ENCODE assay signal across 17 cellular contexts in the genomic region with DNA sequence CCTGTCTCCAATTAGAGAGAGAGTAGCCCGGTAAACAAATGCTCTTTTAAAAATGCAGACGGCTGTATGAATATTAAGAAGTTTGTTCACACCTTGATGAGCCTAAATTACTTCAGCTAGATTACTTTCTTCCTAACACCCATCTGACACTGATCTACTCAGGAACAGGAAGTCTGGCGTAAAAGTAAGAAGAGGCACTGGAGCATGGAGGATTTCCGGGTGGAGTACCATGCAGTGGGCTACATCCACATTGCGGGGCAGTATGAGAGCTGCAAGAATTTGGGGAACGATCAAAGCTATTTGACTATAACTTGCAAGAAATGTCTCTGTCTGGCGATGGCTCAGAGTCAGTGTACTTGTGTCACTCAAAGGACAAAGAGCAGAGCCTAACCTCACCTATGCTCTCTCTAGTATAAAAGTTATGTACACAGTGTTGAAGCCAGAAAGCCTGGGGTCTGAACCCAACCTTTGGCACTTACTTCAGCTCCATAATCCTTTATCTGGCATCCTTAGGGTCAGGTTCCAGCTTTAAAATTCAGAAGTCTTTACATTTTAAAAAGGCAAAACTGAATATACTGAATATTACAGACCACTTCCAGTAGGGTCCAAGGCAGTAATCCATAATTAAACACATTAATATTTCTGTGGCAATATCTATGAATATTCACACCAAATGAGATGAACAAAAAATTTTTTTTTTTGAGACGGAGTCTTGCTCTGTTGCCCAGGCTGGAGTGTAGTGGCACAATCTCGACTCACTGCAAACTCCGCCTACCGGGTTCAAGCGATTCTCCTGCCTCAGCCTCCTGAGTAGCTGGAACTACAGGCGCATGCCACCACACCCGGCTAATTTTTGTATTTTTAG. TPM values are rescaled to one million over a fixed set of nuclear protein-coding genes. Genes with fewer than 3 reads are reported as not detected.
DNase-seq lines count a peak whose midpoint lies in the region; ATAC-seq and TF ChIP-seq lines count a peak whose summit lies in the region.
"Had no signal": no experiment of that assay in that cellular context is flagged by ENCODE, and none has a peak within 500 bp of the region (broad histone marks: within the 10 kb centered on the region; RNA-seq: fewer than 3 reads in every experiment).

No MANE protein-coding gene starts in this region.

- ATAC-seq in GM19452 (IDR thresholded peaks at IDR 0.05; ENCODE audit: unreplicated experiment): peak; percentile 77
- ATAC-seq in HG03066 (IDR thresholded peaks at IDR 0.05; ENCODE audit: low read depth, unreplicated experiment): peak; percentile 70
- ATAC-seq in body of pancreas: no peak
- ATAC-seq in gastroesophageal sphincter: no peak
- ATAC-seq in GM18505 (IDR thresholded peaks at IDR 0.05; ENCODE audit: unreplicated experiment): no peak
- no peak for ATAC-seq in activated T-cell treated with anti-CD3 and anti-CD28 coated beads, Interleukin-2, amount 50 U/mL, for 4 hours
- ATAC-seq in GM19023 (IDR thresholded peaks at IDR 0.05; ENCODE audit: unreplicated experiment): no peak

- no peaks in the 10 kb centered on the region for H3K9me3 Mint-ChIP-seq in activated T-cell treated with anti-CD3 and anti-CD28 coated beads, Interleukin-2, amount 50 U/mL, for 4 hours

- H3K27me3 ChIP-seq in body of pancreas (no peaks in the 10 kb centered on the region), gastroesophageal sphincter (no peaks in the 10 kb centered on the region)
- H3K27me3 ChIP-seq: right atrium auricular region had no signal

- no peak for TF ChIP-seq EP300 in gastroesophageal sphincter (IDR thresholded peaks at IDR 0.05)

- no peak for TF ChIP-seq POLR2A in body of pancreas (IDR thresholded peaks at IDR 0.05)
- TF ChIP-seq POLR2A in gastroesophageal sphincter (IDR thresholded peaks at IDR 0.05): no peak
- no peak for TF ChIP-seq POLR2A in GM18505 (IDR thresholded peaks at IDR 0.05; ENCODE audit: borderline replicate concordance, extremely low read depth, insufficient read depth, insufficient read length)

- 61 to 62% methylated on average over 14 of the region's 14 CpGs for WGBS in body of pancreas, 2 donors
- WGBS in gastroesophageal sphincter (ENCODE audit: low coverage in 1 of 2), 2 donors: 89 to 93% methylated on average over 11 to 14 of the region's 14 CpGs

- H3K27ac ChIP-seq in body of pancreas (peak overlapping the region; percentile 50 to 87 (median 61)), gastroesophageal sphincter (no peak overlapping the region)
- H3K27ac ChIP-seq: KMS-11, right atrium auricular region had no signal

- H3K4me1 ChIP-seq in body of pancreas (peaks cover 51% of the 10 kb centered on the region), gastroesophageal sphincter (peaks cover 0 to 21% (median 3%) of the 10 kb centered on the region in 3 donors)

- H3K36me3 Mint-ChIP-seq in activated T-cell treated with anti-CD3 and anti-CD28 coated beads, Interleukin-2, amount 50 U/mL, for 4 hours (ENCODE audit: insufficient read depth): peaks cover 40% of the 10 kb centered on the region

- TF ChIP-seq CTCF in body of pancreas (IDR thresholded peaks at IDR 0.05): no peak
- TF ChIP-seq CTCF in gastroesophageal sphincter (IDR thresholded peaks at IDR 0.05): no peak

- no peak overlapping the region for H3K4me3 ChIP-seq in body of pancreas
- H3K4me3 ChIP-seq in gastroesophageal sphincter: no peak overlapping the region
- H3K4me3 ChIP-seq: right atrium auricular region had no signal

- H3K9me3 ChIP-seq in body of pancreas (no peaks in the 10 kb centered on the region), gastroesophageal sphincter (no peaks in the 10 kb centered on the region)
- H3K9me3 ChIP-seq: right atrium auricular region, SK-N-SH had no signal

- DNase-seq in body of pancreas: no peak
- no peak for DNase-seq in activated T-cell treated with anti-CD3 and anti-CD28 coated beads, Interleukin-2, amount 50 U/mL, for 4 hours
- DNase-seq: activated CD4-positive, alpha-beta T cell treated with anti-CD3 and anti-CD28 coated beads for 1 hour; activated T-cell treated with anti-CD3 and anti-CD28 coated beads, Interleukin-2, amount 50 U/mL, for 48 hours; amygdala; COR-L47; dermis blood vessel endothelial cell; NCI-H187 treated with DMSO at 0.1 percent for 48 hours; SK-N-SH; substantia nigra had no signal

- no peaks in the 10 kb centered on the region for H3K27me3 Mint-ChIP-seq in activated T-cell treated with anti-CD3 and anti-CD28 coated beads, Interleukin-2, amount 50 U/mL, for 4 hours (ENCODE audit: low read depth)

- no peaks in the 10 kb centered on the region for H3K36me3 ChIP-seq in body of pancreas (replicated peaks in 1 of 2; ENCODE audit: insufficient read depth in 1 of 2, low read depth in 2 of 2)
- H3K36me3 ChIP-seq in gastroesophageal sphincter: peaks cover 0 to 45% of the 10 kb centered on the region in 2 donors

- peaks cover 43% of the 10 kb centered on the region for H3K4me1 Mint-ChIP-seq in activated T-cell treated with anti-CD3 and anti-CD28 coated beads, Interleukin-2, amount 50 U/mL, for 4 hours (ENCODE audit: low read depth)

- intact Hi-C loops in body of pancreas (cut with DNase I): no loop called here

- no peak overlapping the region for H3K4me3 Mint-ChIP-seq in activated T-cell treated with anti-CD3 and anti-CD28 coated beads, Interleukin-2, amount 50 U/mL, for 4 hours

RNA-seq across cellular contexts. Expression of gene GNPAT, which starts 7.9 kb away (rescaled TPM):
- total RNA-seq in body of pancreas: 10 to 100 TPM; 18.1 to 27.0 TPM
- 10 to 100 TPM; 43.8 to 74.5 (median 57.7) TPM for total RNA-seq in gastroesophageal sphincter
- 10 to 100 TPM; 37.1 to 39.8 (median 39.5) TPM for total RNA-seq in activated T-cell treated with anti-CD3 and anti-CD28 coated beads, Interleukin-2, amount 50 U/mL, for 4 hours

Comparison
In these comparisons a context has a peak if more than half of its experiments do, and no peak if none do; other contexts are left out.
1. ATAC-seq: peak in GM19452 (single experiment) and HG03066 (single experiment); none in body of pancreas (single experiment), gastroesophageal sphincter (single experiment), GM18505 (single experiment), activated T-cell treated with anti-CD3 and anti-CD28 coated beads, Interleukin-2, amount 50 U/mL, for 4 hours (0 of 2) and GM19023 (single experiment).
2. H3K27ac ChIP-seq: peak in body of pancreas (4 of 4); none in gastroesophageal sphincter (0 of 4).